ENCODE assay signal across 27 cellular contexts in the genomic region with DNA sequence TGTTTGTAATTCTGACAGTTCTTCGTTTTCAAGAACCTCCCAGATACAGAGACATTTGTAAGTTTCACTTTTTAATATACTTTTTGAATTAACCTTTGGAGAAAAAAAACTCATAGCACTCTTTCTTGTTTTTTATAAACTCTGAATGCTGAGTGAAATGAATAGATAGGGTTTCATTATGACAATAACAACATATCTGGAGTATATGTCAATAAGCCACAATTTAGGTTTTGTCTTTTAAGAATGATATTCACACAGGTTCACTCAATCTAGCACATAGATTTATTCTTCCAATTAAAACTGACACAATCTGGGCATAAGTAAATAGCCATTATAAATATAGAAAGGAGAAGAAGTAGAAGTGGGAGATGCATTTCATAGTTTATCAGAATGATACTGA. TPM values are rescaled to one million over a fixed set of nuclear protein-coding genes. Genes with fewer than 3 reads are reported as not detected.
"Had no signal": no experiment of that assay in that cellular context is flagged by ENCODE, and none has a peak within 500 bp of the region (broad histone marks: within the 10 kb centered on the region; RNA-seq: fewer than 3 reads in every experiment).

No MANE protein-coding gene starts in this region.

- H3K4me3 ChIP-seq: stomach, suprapubic skin, testis, thoracic aorta, thyroid gland, tibial artery, tibial nerve, transverse colon, upper lobe of left lung, upper lobe of right lung, uterus, vagina had no signal

- H3K36me3 Mint-ChIP-seq: stimulated activated memory B cell treated with anti-CD40 and anti-IgM and Interleukin-4, amounts not matched to agents 10 μg/mL and 1 μg/mL and 100 μg/mL, for 72 hours; stimulated activated naive B cell treated with anti-CD40 and anti-IgM and Interleukin-4, amounts not matched to agents 10 μg/mL and 1 μg/mL and 100 μg/mL, for 72 hours; type B pancreatic cell had no signal

- H3K27me3 ChIP-seq: stomach, suprapubic skin, testis, thyroid gland, tibial artery, tibial nerve, transverse colon, upper lobe of left lung, upper lobe of right lung, uterus, vagina had no signal

- H3K9me3 ChIP-seq: suprapubic skin, testis, thoracic aorta, thyroid gland, tibial artery, tibial nerve, transverse colon, upper lobe of left lung, upper lobe of right lung, uterus, vagina had no signal

- DNase-seq: stimulated activated CD4-positive, alpha-beta T cell treated with anti-CD3 and anti-CD28 coated beads, Interleukin-2, amount 100 ng/mL, for 48 hours; stimulated activated CD4-positive, alpha-beta T cell treated with anti-CD3 and anti-CD28 coated beads, Interleukin-4, amount 100 ng/mL, for 1 hour; stimulated activated CD4-positive, alpha-beta T cell treated with anti-CD3 and anti-CD28 coated beads, Interleukin-4, amount 100 ng/mL, for 24 hours; stimulated activated CD4-positive, alpha-beta T cell treated with anti-CD3 and anti-CD28 coated beads, Interleukin-4, amount 100 ng/mL, for 4 hours; stimulated activated CD8-positive, alpha-beta memory T cell treated with anti-CD3 and anti-CD28 coated beads, Interleukin-4, amount 100 ng/mL, for 48 hours; stimulated activated naive B cell treated with anti-CD40 and anti-IgM and Interleukin-4, amounts not matched to agents 10 μg/mL and 1 μg/mL and 100 μg/mL, for 72 hours; stimulated activated naive CD4-positive, alpha-beta T cell; stimulated activated naive CD4-positive, alpha-beta T cell treated with Interleukin-2 at 50 U/mL for 16 hours; stimulated activated naive CD8-positive, alpha-beta T cell treated with anti-CD3 and anti-CD28 coated beads, Interleukin-15, amount 100 ng/mL, for 72 hours; stimulated activated naive CD8-positive, alpha-beta T cell treated with anti-CD3 and anti-CD28 coated beads, Interleukin-15, Interleukin-2, amounts not matched to agents 100 U/mL and 50 U/mL, for 24 hours; stomach; substantia nigra; testis; thyroid gland; tibial artery; transverse colon; trophoblast cell; upper lobe of left lung; upper lobe of right lung; uterus had no signal

- H3K9me3 Mint-ChIP-seq: stimulated activated naive CD8-positive, alpha-beta T cell treated with anti-CD3 and anti-CD28 coated beads, Interleukin-15, Interleukin-2, amounts not matched to agents 100 ng/mL and 50 ng/mL, for 24 hours; type B pancreatic cell had no signal

- H3K4me1 Mint-ChIP-seq: stimulated activated memory B cell treated with anti-CD40 and anti-IgM and Interleukin-4, amounts not matched to agents 10 μg/mL and 1 μg/mL and 100 μg/mL, for 72 hours; stimulated activated naive B cell treated with anti-CD40 and anti-IgM and Interleukin-4, amounts not matched to agents 10 μg/mL and 1 μg/mL and 100 μg/mL, for 72 hours; stimulated activated naive CD8-positive, alpha-beta T cell treated with anti-CD3 and anti-CD28 coated beads, Interleukin-15, amount 100 ng/mL, for 72 hours had no signal

- H3K27me3 Mint-ChIP-seq: type B pancreatic cell had no signal

- H3K27ac Mint-ChIP-seq: stimulated activated memory B cell treated with anti-CD40 and anti-IgM and Interleukin-4, amounts not matched to agents 10 μg/mL and 1 μg/mL and 100 μg/mL, for 72 hours; stimulated activated naive B cell treated with anti-CD40 and anti-IgM and Interleukin-4, amounts not matched to agents 10 μg/mL and 1 μg/mL and 100 μg/mL, for 72 hours; stimulated activated naive CD8-positive, alpha-beta T cell treated with anti-CD3 and anti-CD28 coated beads, Interleukin-15, amount 100 ng/mL, for 72 hours; stimulated activated naive CD8-positive, alpha-beta T cell treated with anti-CD3 and anti-CD28 coated beads, Interleukin-15, Interleukin-2, amounts not matched to agents 100 ng/mL and 50 ng/mL, for 24 hours; type B pancreatic cell had no signal

- H3K27ac ChIP-seq: stomach, suprapubic skin, testis, thoracic aorta, thyroid gland, tibial artery, tibial nerve, transverse colon, upper lobe of left lung, upper lobe of right lung, uterus, vagina had no signal

- H3K4me3 Mint-ChIP-seq: stimulated activated memory B cell treated with anti-CD40 and anti-IgM and Interleukin-4, amounts not matched to agents 10 μg/mL and 1 μg/mL and 100 μg/mL, for 72 hours; stimulated activated naive B cell treated with anti-CD40 and anti-IgM and Interleukin-4, amounts not matched to agents 10 μg/mL and 1 μg/mL and 100 μg/mL, for 72 hours; stimulated activated naive CD8-positive, alpha-beta T cell treated with anti-CD3 and anti-CD28 coated beads, Interleukin-15, amount 100 ng/mL, for 72 hours; stimulated activated naive CD8-positive, alpha-beta T cell treated with anti-CD3 and anti-CD28 coated beads, Interleukin-15, Interleukin-2, amounts not matched to agents 100 ng/mL and 50 ng/mL, for 24 hours; type B pancreatic cell had no signal

- H3K4me1 ChIP-seq: stomach, suprapubic skin, testis, tibial artery, tibial nerve, transverse colon, upper lobe of left lung, upper lobe of right lung, uterus, vagina had no signal

- H3K36me3 ChIP-seq: stomach, suprapubic skin, thoracic aorta, thyroid gland, tibial artery, tibial nerve, transverse colon, upper lobe of left lung, upper lobe of right lung, uterus, vagina had no signal

- ATAC-seq: stimulated activated memory B cell treated with anti-CD40 and anti-IgM and Interleukin-4, amounts not matched to agents 10 μg/mL and 1 μg/mL and 100 μg/mL, for 72 hours; stimulated activated naive B cell treated with anti-CD40 and anti-IgM and Interleukin-4, amounts not matched to agents 10 μg/mL and 1 μg/mL and 100 μg/mL, for 72 hours; stimulated activated naive CD8-positive, alpha-beta T cell treated with anti-CD3 and anti-CD28 coated beads, Interleukin-15, amount 100 ng/mL, for 72 hours; stimulated activated naive CD8-positive, alpha-beta T cell treated with anti-CD3 and anti-CD28 coated beads, Interleukin-15, Interleukin-2, amounts not matched to agents 100 U/mL and 50 U/mL, for 24 hours; upper lobe of right lung had no signal

RNA-seq across cellular contexts. Expression of a gene that starts 21.7 kb away (rescaled TPM):
- total RNA-seq: thoracic aorta had no signal
